Comparison of ENCODE assay signal across 26 cellular contexts in the genomic region with DNA sequence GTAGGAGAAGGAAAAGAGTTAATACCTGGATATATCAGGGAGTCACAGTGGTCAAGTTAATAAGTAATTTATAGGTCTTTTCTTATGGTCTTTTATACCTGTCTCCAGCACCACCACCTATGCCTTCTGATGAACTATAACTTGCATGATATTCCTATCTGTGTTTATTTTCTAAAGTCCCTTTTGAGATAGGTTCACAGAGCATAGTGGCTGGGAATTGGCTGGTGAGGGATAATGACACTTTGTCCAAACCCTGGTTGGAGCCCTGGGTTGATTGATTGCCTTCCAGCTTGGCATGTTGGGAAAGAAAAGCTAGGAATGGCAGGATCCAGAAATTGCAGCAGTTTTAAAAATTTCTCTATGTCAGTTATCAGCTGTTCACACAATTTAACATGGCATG.
"Had no signal": no experiment of that assay in that cellular context is flagged by ENCODE, and none has a peak within 500 bp of the region (broad histone marks: within the 10 kb centered on the region; RNA-seq: fewer than 3 reads in every experiment).

No MANE protein-coding gene starts in this region.

- H3K27ac ChIP-seq: colonic mucosa, epithelial cell of prostate, heart right ventricle, lower lobe of right lung, neutrophil, pancreas, thoracic aorta, tibial nerve, vagina had no signal

- H3K4me3 Mint-ChIP-seq: dendritic cell treated with granulocyte-macrophage colony-stimulating factor and Interleukin-4, amounts not matched to agents 40 ng/mL and 50 ng/mL, for 4 days; endodermal cell; immature natural killer cell; naive thymus-derived CD8-positive, alpha-beta T cell; neural crest cell; stimulated activated naive B cell treated with anti-CD40 and anti-IgM and Interleukin-4, amounts not matched to agents 10 μg/mL and 1 μg/mL and 100 μg/mL, for 72 hours; stimulated activated naive CD8-positive, alpha-beta T cell treated with anti-CD3 and anti-CD28 coated beads, Interleukin-15, Interleukin-2, amounts not matched to agents 100 ng/mL and 50 ng/mL, for 24 hours had no signal

- H3K36me3 ChIP-seq: colonic mucosa, gastrocnemius medialis, heart right ventricle, lower lobe of right lung, neutrophil, pancreas, thoracic aorta, tibial nerve, vagina had no signal

- ATAC-seq: esophagus mucosa; gastrocnemius medialis; heart right ventricle; left colon; left ventricle myocardium superior; lower lobe of right lung; naive thymus-derived CD8-positive, alpha-beta T cell; sciatic nerve; stimulated activated naive B cell treated with anti-CD40 and anti-IgM and Interleukin-4, amounts not matched to agents 10 μg/mL and 1 μg/mL and 100 μg/mL, for 72 hours had no signal

- H3K4me1 Mint-ChIP-seq: endodermal cell had no signal

- H3K36me3 Mint-ChIP-seq: immature natural killer cell had no signal

- H3K9me3 ChIP-seq: colonic mucosa, gastrocnemius medialis, lower lobe of right lung, neutrophil, pancreas, thoracic aorta, tibial nerve, vagina had no signal

- DNase-seq: colonic mucosa; effector CD8-positive, alpha-beta T cell; endodermal cell; foreskin fibroblast; gastrocnemius medialis; heart right ventricle; hypothalamus; immature natural killer cell; islet precursor cell; kidney glomerular epithelial cell; left colon; left ventricle myocardium superior; lower lobe of right lung; naive thymus-derived CD8-positive, alpha-beta T cell; pancreas; stimulated activated naive B cell treated with anti-CD40 and anti-IgM and Interleukin-4, amounts not matched to agents 10 μg/mL and 1 μg/mL and 100 μg/mL, for 72 hours had no signal

- H3K9me3 Mint-ChIP-seq: dendritic cell treated with granulocyte-macrophage colony-stimulating factor and Interleukin-4, amounts not matched to agents 40 ng/mL and 50 ng/mL, for 4 days; endodermal cell; immature natural killer cell; stimulated activated naive B cell treated with anti-CD40 and anti-IgM and Interleukin-4, amounts not matched to agents 10 μg/mL and 1 μg/mL and 100 μg/mL, for 72 hours; stimulated activated naive CD8-positive, alpha-beta T cell treated with anti-CD3 and anti-CD28 coated beads, Interleukin-15, Interleukin-2, amounts not matched to agents 100 ng/mL and 50 ng/mL, for 24 hours had no signal

- H3K27ac Mint-ChIP-seq: dendritic cell treated with granulocyte-macrophage colony-stimulating factor and Interleukin-4, amounts not matched to agents 40 ng/mL and 50 ng/mL, for 4 days; endodermal cell; stimulated activated naive B cell treated with anti-CD40 and anti-IgM and Interleukin-4, amounts not matched to agents 10 μg/mL and 1 μg/mL and 100 μg/mL, for 72 hours; stimulated activated naive CD8-positive, alpha-beta T cell treated with anti-CD3 and anti-CD28 coated beads, Interleukin-15, Interleukin-2, amounts not matched to agents 100 ng/mL and 50 ng/mL, for 24 hours had no signal

- H3K27me3 Mint-ChIP-seq: dendritic cell treated with granulocyte-macrophage colony-stimulating factor and Interleukin-4, amounts not matched to agents 40 ng/mL and 50 ng/mL, for 4 days; naive thymus-derived CD8-positive, alpha-beta T cell; stimulated activated naive B cell treated with anti-CD40 and anti-IgM and Interleukin-4, amounts not matched to agents 10 μg/mL and 1 μg/mL and 100 μg/mL, for 72 hours; stimulated activated naive CD8-positive, alpha-beta T cell treated with anti-CD3 and anti-CD28 coated beads, Interleukin-15, Interleukin-2, amounts not matched to agents 100 ng/mL and 50 ng/mL, for 24 hours had no signal

- H3K27me3 ChIP-seq: colonic mucosa, gastrocnemius medialis, heart right ventricle, neutrophil, pancreas, tibial nerve, vagina had no signal

- H3K4me3 ChIP-seq: colonic mucosa, gastrocnemius medialis, heart right ventricle, lower lobe of right lung, pancreas, thoracic aorta, tibial nerve, vagina had no signal
